9 cellular contexts compared by ENCODE assay signal in genomic region chr3:14989943-14990753, GRCh38. TPM values are rescaled to one million over a fixed set of nuclear protein-coding genes. Genes with fewer than 3 reads are reported as not detected.
A peak's percentile ranks its signal among the peaks of the same experiment; 100 is the strongest.
DNase-seq lines count a peak whose midpoint lies in the region; ATAC-seq, FAIRE-seq and TF ChIP-seq lines count a peak whose summit lies in the region.
"Had no signal": no experiment of that assay in that cellular context is flagged by ENCODE, and none has a peak within 500 bp of the region (broad histone marks: within the 10 kb centered on the region; RNA-seq: fewer than 3 reads in every experiment).

No MANE protein-coding gene starts in this region.

- ATAC-seq in PC-3 (peak; percentile 59), foreskin keratinocyte (peak; percentile 51)

- no peak for DNase-seq in GM12892 (ENCODE audit: insufficient read length)
- no peak for DNase-seq in PC-3
- DNase-seq in foreskin keratinocyte, result peak in 1 of 2 donors; percentile 18
- DNase-seq in nephron progenitor cell, result peak; percentile 6
- DNase-seq in NCI-H526 (lab: John Stamatoyannopoulos, UW), result no peak
- DNase-seq in activated CD4-positive, alpha-beta T cell treated with anti-CD3 and anti-CD28 coated beads for 1 hour, result no peak
- no peak for DNase-seq in NCI-H2107 treated with DMSO at 0.1 percent for 48 hours (lab: John Stamatoyannopoulos, UW; ENCODE audit: unreplicated experiment)
- DNase-seq in stimulated activated CD8-positive, alpha-beta memory T cell treated with anti-CD3 and anti-CD28 coated beads, Interleukin-4, amount 100 ng/mL, for 48 hours, result no peak
- DNase-seq: activated gamma-delta T cell had no signal

- no peaks in the 10 kb centered on the region for H3K9me3 ChIP-seq in PC-3 (ENCODE audit: low read length)

- BruUV-seq in PC-3 (replicated peaks; lab: Mats Ljungman, UMichigan), result no TSS peak

- H3K36me3 ChIP-seq in PC-3 (ENCODE audit: low read depth, low read length), result no peaks in the 10 kb centered on the region

- no peaks in the 10 kb centered on the region for H3K9me2 ChIP-seq in PC-3 (replicated peaks; ENCODE audit: low read length)

- H3K4me3 ChIP-seq in PC-3 (ENCODE audit: low read length), result no peak overlapping the region

- H3K4me3 Mint-ChIP-seq in nephron progenitor cell, result no peak overlapping the region

- peaks cover 24% of the 10 kb centered on the region for H3K4me1 Mint-ChIP-seq in nephron progenitor cell

- TF ChIP-seq POLR2A in GM12892 (IDR thresholded peaks at IDR 0.05; ENCODE audit: low read depth, low read length), result no peak

- intact Hi-C loops in PC-3 (cut with micrococcal nuclease), result no loop called here

- CTCF ChIA-PET in PC-3 (lab: Charles Lee), result no interaction called here

- H3K9me3 Mint-ChIP-seq in nephron progenitor cell, result peaks cover 3% of the 10 kb centered on the region

- H3K27me3 Mint-ChIP-seq in nephron progenitor cell (ENCODE audit: low read depth, poor library complexity), result peaks cover 2% of the 10 kb centered on the region

- H3K27ac Mint-ChIP-seq in nephron progenitor cell, result no peak overlapping the region

- H4K20me1 ChIP-seq in PC-3 (ENCODE audit: low read length), result no peaks in the 10 kb centered on the region; the same call in 1 of the 2 replicates

- H3K36me3 Mint-ChIP-seq in nephron progenitor cell (ENCODE audit: low read depth), result peaks cover 8% of the 10 kb centered on the region

- H3K27me3 ChIP-seq in PC-3 (ENCODE audit: low read length) (no peaks in the 10 kb centered on the region), foreskin keratinocyte (no peaks in the 10 kb centered on the region)

- TF ChIP-seq CTCF in PC-3 (conservative IDR thresholded peaks at IDR 0.05; ENCODE audit: low read depth, low read length), result no peak
- TF ChIP-seq CTCF in foreskin keratinocyte (conservative IDR thresholded peaks at IDR 0.05), result no peak
- TF ChIP-seq CTCF in nephron progenitor cell (IDR thresholded peaks at IDR 0.05), result no peak

- H3K4me1 ChIP-seq in PC-3 (ENCODE audit: insufficient read depth, low read length) (peaks cover 5% of the 10 kb centered on the region; the same call in 1 of the 2 replicates), foreskin keratinocyte (no peaks in the 10 kb centered on the region)

- FAIRE-seq in GM12892 (lab: Jason Lieb, UNC), result peak; percentile 14

- no peak overlapping the region for H3K9ac ChIP-seq in PC-3 (ENCODE audit: low read length)

- H2AFZ ChIP-seq in PC-3 (ENCODE audit: low read length), result no peak overlapping the region

- POLR2A ChIA-PET in PC-3 (lab: Charles Lee; ENCODE audit: unreplicated experiment), result no interaction called here

- H3K27ac ChIP-seq in PC-3 (ENCODE audit: low read length) (no peak overlapping the region), foreskin keratinocyte (no peak overlapping the region)

- H3K79me2 ChIP-seq in PC-3 (ENCODE audit: low read length), result peaks cover 19% of the 10 kb centered on the region

- H3F3A ChIP-seq in PC-3 (ENCODE audit: low read length, unreplicated experiment), result no peaks in the 10 kb centered on the region

- no peak overlapping the region for H3K4me2 ChIP-seq in PC-3 (ENCODE audit: low read length)

RNA-seq across cellular contexts. Expression of gene NR2C2, which starts 42.8 kb away (rescaled TPM):
- polyA plus RNA-seq in GM12892 (2012; ENCODE audit: missing spikeins), result 16.0 TPM
- total RNA-seq in PC-3 (2014; rRNA removed) (21.9 and 22.7 TPM in 2 replicates), foreskin keratinocyte (18.4 and 20.4 TPM in 2 replicates)
- polyA plus RNA-seq in foreskin keratinocyte, result 2.9 and 3.4 TPM in 2 replicates
